8 cellular contexts compared by ENCODE assay signal in the genomic region with DNA sequence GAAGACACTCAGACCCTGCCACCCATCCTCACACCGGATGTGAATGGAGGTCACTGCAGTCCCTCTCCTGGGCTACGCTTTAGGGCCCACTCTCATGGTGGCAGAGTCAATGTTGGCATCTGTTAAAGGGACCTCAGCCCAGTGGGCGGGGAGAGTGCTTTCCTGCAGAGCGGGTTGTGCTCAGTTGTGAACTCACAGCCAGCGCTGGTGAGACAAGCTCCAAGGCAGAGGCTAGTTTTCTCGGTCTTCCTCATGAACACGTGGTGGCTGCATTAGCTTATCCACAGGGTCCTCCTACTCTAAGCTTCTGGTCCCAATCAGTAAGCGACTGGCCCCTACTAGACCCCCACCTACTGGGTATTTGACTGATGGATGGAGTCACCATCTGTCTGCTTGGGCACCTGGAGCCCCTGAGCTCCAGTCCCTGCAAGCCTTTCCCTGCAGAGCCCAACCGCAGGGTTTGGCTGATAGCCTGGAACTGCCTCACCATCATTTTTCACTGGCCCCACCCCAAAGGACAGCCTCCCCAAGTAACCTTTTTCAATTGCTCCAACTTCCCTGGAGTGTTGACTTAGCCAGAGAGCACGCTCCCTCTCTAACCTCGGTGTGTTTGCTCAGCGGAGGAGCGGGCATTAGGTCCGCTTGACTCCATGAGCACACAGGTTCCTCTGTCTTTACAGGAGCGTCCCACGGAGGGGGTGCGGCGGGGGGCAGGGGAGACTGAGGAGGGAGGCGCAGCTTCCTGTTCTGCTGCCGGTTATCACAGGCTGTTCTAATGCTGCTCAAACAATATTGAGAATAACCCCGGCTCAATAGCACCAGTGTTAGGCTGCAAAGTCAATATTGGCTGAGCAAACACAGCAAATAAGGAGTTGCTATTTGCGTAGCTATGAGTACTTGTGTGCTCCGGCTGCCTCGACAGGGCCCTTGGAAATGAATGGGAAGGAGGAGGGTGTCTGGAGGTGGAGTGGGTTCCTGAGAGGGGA.
DNase-seq lines count a peak whose midpoint lies in the region; ATAC-seq, FAIRE-seq and TF ChIP-seq lines count a peak whose summit lies in the region.

No MANE protein-coding gene starts in this region.

- no peak overlapping the region for H3K4me3 Mint-ChIP-seq in effector memory CD8-positive, alpha-beta T cell

- peaks cover 0 to 42% of the 10 kb centered on the region in 2 donors for H3K27me3 Mint-ChIP-seq in effector memory CD8-positive, alpha-beta T cell

- no peaks in the 10 kb centered on the region for H3K9me3 Mint-ChIP-seq in effector memory CD8-positive, alpha-beta T cell

- TF ChIP-seq EP300 in HepG2 (IDR thresholded peaks at IDR 0.05; ENCODE audit: low read depth in 2 of 2, low read length in 2 of 2) = peak; percentile 84 to 92
- peak; percentile 87; the same call in 1 of the 2 replicates for TF ChIP-seq EP300 in HepG2 (CRISPR knock-in tag; IDR thresholded peaks at IDR 0.05; ENCODE audit: borderline replicate concordance)

- H3F3A ChIP-seq in smooth muscle cell (ENCODE audit: low read depth) = no peaks in the 10 kb centered on the region

- no peak for TF ChIP-seq POLR2A in HepG2 (IDR thresholded peaks at IDR 0.05; ENCODE audit: insufficient read depth in 1 of 2, low read depth in 2 of 2, low read length in 2 of 2)

- no peaks in the 10 kb centered on the region for H3K36me3 ChIP-seq in adipocyte (ENCODE audit: control insufficient read depth, insufficient read depth, low read length, severe bottlenecking)
- H3K36me3 ChIP-seq in HepG2 (replicated peaks in 1 of 2; ENCODE audit: control insufficient read depth in 1 of 2, insufficient read depth in 2 of 2, low read length in 2 of 2) = no peaks in the 10 kb centered on the region
- H3K36me3 ChIP-seq in smooth muscle cell (ENCODE audit: low read depth) = no peaks in the 10 kb centered on the region

- BruUV-seq in HepG2 (replicated peaks; lab: Mats Ljungman, UMichigan) = no TSS peak

- peaks cover 35% of the 10 kb centered on the region for H3K27me3 ChIP-seq in adipocyte (replicated peaks; ENCODE audit: control insufficient read depth, insufficient read depth, low read length)
- peaks cover 22 to 82% of the 10 kb centered on the region in 2 experiments; a peak in 4 of 5 replicates for H3K27me3 ChIP-seq in HepG2 (ENCODE audit: control insufficient read depth in 1 of 2, insufficient read depth in 2 of 2, low read length in 2 of 2)
- peaks cover 10% of the 10 kb centered on the region for H3K27me3 ChIP-seq in smooth muscle cell (ENCODE audit: low read depth)

- peaks cover 6% of the 10 kb centered on the region for H3K9me3 ChIP-seq in adipocyte (ENCODE audit: control insufficient read depth, low read length)
- H3K9me3 ChIP-seq in HepG2 (ENCODE audit: low read length) = no peaks in the 10 kb centered on the region
- no peaks in the 10 kb centered on the region for H3K9me3 ChIP-seq in smooth muscle cell (replicated peaks; ENCODE audit: low read depth)

- peak; percentile 94 for FAIRE-seq in HepG2 (lab: Jason Lieb, UNC)

- POLR2A ChIA-PET in HepG2 (lab: Yijun Ruan, JAX) = interaction anchor here (0.7 to 1.2 kb wide), 3 partner anchors 33 to 547 kb away, joined by 3 to 8 read pairs (median 4); no protein-coding TSS in a partner anchor

- no peak overlapping the region for H2AFZ ChIP-seq in HepG2 (ENCODE audit: low read length)
- H2AFZ ChIP-seq in smooth muscle cell (ENCODE audit: low read depth) = no peak overlapping the region

- TF ChIP-seq CTCF in HepG2 (CRISPR knock-in tag; IDR thresholded peaks at IDR 0.05) (no peak), smooth muscle cell (IDR thresholded peaks at IDR 0.05; ENCODE audit: borderline replicate concordance, insufficient read depth, poor library complexity, severe bottlenecking) (no peak)

- H3K4me1 ChIP-seq in adipocyte (ENCODE audit: control insufficient read depth, insufficient read depth, low read length) = peaks cover 21% of the 10 kb centered on the region
- peaks cover 36% of the 10 kb centered on the region for H3K4me1 ChIP-seq in HepG2 (ENCODE audit: insufficient read depth, low read length)
- no peaks in the 10 kb centered on the region for H3K4me1 ChIP-seq in smooth muscle cell (ENCODE audit: low read depth)

- no peak overlapping the region for H3K27ac Mint-ChIP-seq in effector memory CD8-positive, alpha-beta T cell

- H3K4me1 Mint-ChIP-seq in effector memory CD8-positive, alpha-beta T cell (ENCODE audit: low read depth in 2 of 2) = peaks cover 0 to 2% of the 10 kb centered on the region in 2 donors

- H3K4me2 ChIP-seq in HepG2 (ENCODE audit: low read depth, low read length) (no peak overlapping the region), smooth muscle cell (no peak overlapping the region)

- H3K4me3 ChIP-seq in adipocyte (ENCODE audit: low read length) (peak overlapping the region; percentile 31), HepG2 (replicated peaks in 1 of 3; ENCODE audit: insufficient read depth in 1 of 3, low read depth in 2 of 3, low read length in 3 of 3) (no peak overlapping the region), smooth muscle cell (no peak overlapping the region)

- H3K79me2 ChIP-seq in HepG2 (ENCODE audit: insufficient read depth, low read length) = no peaks in the 10 kb centered on the region
- H3K79me2 ChIP-seq in smooth muscle cell (ENCODE audit: low read depth) = no peaks in the 10 kb centered on the region

- CTCF ChIA-PET in HepG2 (lab: Yijun Ruan, JAX; ENCODE audit: low intra/inter-chr PET ratio, low total read pairs) = no interaction called here

- H3K9ac ChIP-seq in adipocyte (ENCODE audit: low read length) (no peak overlapping the region), HepG2 (ENCODE audit: insufficient read depth, low read depth, low read length) (no peak overlapping the region), smooth muscle cell (ENCODE audit: low read depth) (no peak overlapping the region)

- no peak; the same call in 1 of the 2 replicates for TF ChIP-seq RAD21 in HepG2 (CRISPR knock-in tag; IDR thresholded peaks at IDR 0.05)

- H3K27ac ChIP-seq in HepG2 (ENCODE audit: extremely low read length, insufficient read depth, low read length) (no peak overlapping the region), smooth muscle cell (ENCODE audit: low read depth) (no peak overlapping the region)

- in situ Hi-C loops in HepG2 (cut with HindIII; ENCODE audit: extremely low pct_ligation_motif_present, low pct_unique_long_range_greater_than_20kb) = loop anchor here (25.0 kb wide), 1 partner anchor 543 kb away; no protein-coding TSS in a partner anchor

- intact Hi-C loops in HepG2 (cut with micrococcal nuclease; ENCODE audit: unreplicated experiment) = loop anchor here (5.0 kb wide), 2 partner anchors 132 to 503 kb away; a partner anchor contains a TSS

- peaks cover 92% of the 10 kb centered on the region for H4K20me1 ChIP-seq in HepG2 (ENCODE audit: insufficient read depth, low read length)
- no peaks in the 10 kb centered on the region for H4K20me1 ChIP-seq in smooth muscle cell (ENCODE audit: low read depth)

- peak; percentile 91 for ATAC-seq in HepG2
- ATAC-seq in effector memory CD8-positive, alpha-beta T cell (replicated peaks) = no peak

- H3K36me3 Mint-ChIP-seq in effector memory CD8-positive, alpha-beta T cell (ENCODE audit: insufficient read depth) = no peaks in the 10 kb centered on the region

- peak; percentile 46 for DNase-seq in AG08396 (ENCODE audit: low spot score)
- peak; percentile 95 for DNase-seq in NCI-H1436 treated with DMSO at 0.1 percent for 48 hours (lab: John Stamatoyannopoulos, UW)
- DNase-seq in adipocyte (ENCODE audit: low read depth) = peak; percentile 18
- peak; percentile 98 for DNase-seq in HepG2 (ENCODE audit: low spot score)
- no peak for DNase-seq in HK-2 (ENCODE audit: unreplicated experiment)
- DNase-seq in effector memory CD8-positive, alpha-beta T cell = no peak
- no peak for DNase-seq in cortex of kidney (lab: John Stamatoyannopoulos, UW)
- no peak for DNase-seq in smooth muscle cell (lab: John Stamatoyannopoulos, UW; ENCODE audit: unreplicated experiment)

- WGBS in HepG2 (ENCODE audit: low lambda C conversion rate) = 11% methylated on average over 18 of the region's 24 CpGs
- WGBS in smooth muscle cell (ENCODE audit: low lambda C conversion rate) = 87% methylated on average over 24 of the region's 24 CpGs

TF ChIP-seq in HepG2, 621 proteins besides CTCF, POLR2A, EP300 and RAD21 (continues in another document):
- TF ChIP-seq FOSL2 (CRISPR knock-in tag; IDR thresholded peaks at IDR 0.05) = peak; percentile 97
- TF ChIP-seq, protein P1, sequence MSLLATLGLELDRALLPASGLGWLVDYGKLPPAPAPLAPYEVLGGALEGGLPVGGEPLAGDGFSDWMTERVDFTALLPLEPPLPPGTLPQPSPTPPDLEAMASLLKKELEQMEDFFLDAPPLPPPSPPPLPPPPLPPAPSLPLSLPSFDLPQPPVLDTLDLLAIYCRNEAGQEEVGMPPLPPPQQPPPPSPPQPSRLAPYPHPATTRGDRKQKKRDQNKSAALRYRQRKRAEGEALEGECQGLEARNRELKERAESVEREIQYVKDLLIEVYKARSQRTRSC (CRISPR knock-in tag; IDR thresholded peaks at IDR 0.05; ENCODE audit: low read depth) = no peak
- peak; percentile 77; the same call in 1 of the 2 replicates for TF ChIP-seq SPEN (CRISPR knock-in tag; IDR thresholded peaks at IDR 0.05; ENCODE audit: low read depth)
- TF ChIP-seq ZNF567 (CRISPR knock-in tag; IDR thresholded peaks at IDR 0.05; ENCODE audit: borderline replicate concordance) = no peak
- no peak for TF ChIP-seq ATRX (CRISPR knock-in tag; IDR thresholded peaks at IDR 0.05; ENCODE audit: borderline replicate concordance)
- TF ChIP-seq ZFP82 (CRISPR knock-in tag; IDR thresholded peaks at IDR 0.05; ENCODE audit: borderline replicate concordance) = no peak
- TF ChIP-seq CCDC6 (CRISPR knock-in tag; IDR thresholded peaks at IDR 0.05) = peak; percentile 84; the same call in 1 of the 2 replicates
- peak; percentile 91 for TF ChIP-seq JUN (CRISPR knock-in tag; IDR thresholded peaks at IDR 0.05)
- peak; percentile 98 for TF ChIP-seq NR2F2 (IDR thresholded peaks at IDR 0.05; ENCODE audit: borderline replicate concordance, low read depth)
- TF ChIP-seq, protein P2, sequence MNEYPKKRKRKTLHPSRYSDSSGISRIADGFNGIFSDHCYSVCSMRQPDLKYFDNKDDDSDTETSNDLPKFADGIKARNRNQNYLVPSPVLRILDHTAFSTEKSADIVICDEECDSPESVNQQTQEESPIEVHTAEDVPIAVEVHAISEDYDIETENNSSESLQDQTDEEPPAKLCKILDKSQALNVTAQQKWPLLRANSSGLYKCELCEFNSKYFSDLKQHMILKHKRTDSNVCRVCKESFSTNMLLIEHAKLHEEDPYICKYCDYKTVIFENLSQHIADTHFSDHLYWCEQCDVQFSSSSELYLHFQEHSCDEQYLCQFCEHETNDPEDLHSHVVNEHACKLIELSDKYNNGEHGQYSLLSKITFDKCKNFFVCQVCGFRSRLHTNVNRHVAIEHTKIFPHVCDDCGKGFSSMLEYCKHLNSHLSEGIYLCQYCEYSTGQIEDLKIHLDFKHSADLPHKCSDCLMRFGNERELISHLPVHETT (CRISPR knock-in tag; conservative IDR thresholded peaks at IDR 0.05) = 0 out of 2 replicates have a peak, but pooled peaks have one; percentile 64
- TF ChIP-seq FOSL1 (CRISPR knock-in tag; IDR thresholded peaks at IDR 0.05; ENCODE audit: borderline replicate concordance) = peak; percentile 96

Comparison
In these comparisons a context has a peak if more than half of its experiments do, and no peak if none do; other contexts are left out.
1. DNase-seq: peak in AG08396 (single experiment), NCI-H1436 treated with DMSO at 0.1 percent for 48 hours (single experiment), adipocyte (single experiment) and HepG2 (single experiment); none in HK-2 (single experiment), effector memory CD8-positive, alpha-beta T cell (0 of 3), cortex of kidney (single experiment) and smooth muscle cell (single experiment).